ENCODE assay signal across 20 cellular contexts in genomic region chr6:49553353-49553752, GRCh38. TPM values are rescaled to one million over a fixed set of nuclear protein-coding genes. Genes with fewer than 3 reads are reported as not detected.
DNase-seq lines count a peak whose midpoint lies in the region; ATAC-seq and TF ChIP-seq lines count a peak whose summit lies in the region.
"Had no signal": no experiment of that assay in that cellular context is flagged by ENCODE, and none has a peak within 500 bp of the region (broad histone marks: within the 10 kb centered on the region; RNA-seq: fewer than 3 reads in every experiment).

No MANE protein-coding gene starts in this region.

- no peak for ATAC-seq in HG03439 (IDR thresholded peaks at IDR 0.05; ENCODE audit: unreplicated experiment)
- no peak for ATAC-seq in stimulated activated effector memory CD8-positive, alpha-beta T cell treated with anti-CD3 and anti-CD28 coated beads, Interleukin-12 subunit alpha, Interleukin-12 subunit beta, amount 100 ng/mL, for 72 hours
- ATAC-seq: CD8-positive, alpha-beta T cell; right cardiac atrium had no signal

- DNase-seq in MCF 10A (ENCODE audit: unreplicated experiment) (peak; percentile 82), breast epithelium (ENCODE audit: low spot score in 2 of 2) (no peak), amniotic epithelial cell (ENCODE audit: low read depth) (peak; percentile 51), NCI-H187 (lab: John Stamatoyannopoulos, UW) (no peak), NCI-H748 (lab: John Stamatoyannopoulos, UW; ENCODE audit: unreplicated experiment) (no peak)
- no peak for DNase-seq in stimulated activated effector memory CD8-positive, alpha-beta T cell treated with anti-CD3 and anti-CD28 coated beads, Interleukin-12 subunit alpha, Interleukin-12 subunit beta, amount 100 ng/mL, for 72 hours (ENCODE audit: low spot score in 2 of 2)
- DNase-seq: activated CD4-positive, alpha-beta T cell treated with anti-CD3 and anti-CD28 coated beads, Interleukin-2, amount 50 U/mL, for 1 hour; activated T-cell treated with anti-CD3 and anti-CD28 coated beads, Interleukin-2, amount 50 U/mL, for 48 hours; CD8-positive, alpha-beta T cell; NCI-H146; NCI-H774; right cardiac atrium; SHP77 treated with DMSO at 0.1 percent for 48 hours; stimulated activated CD4-positive, alpha-beta T cell treated with anti-CD3 and anti-CD28 coated beads, Interleukin-4, amount 100 ng/mL, for 1 hour; T1000 had no signal

- peak overlapping the region; percentile 77 for H3K27ac Mint-ChIP-seq in MCF 10A (ENCODE audit: low read depth, unreplicated experiment)
- H3K27ac Mint-ChIP-seq in stimulated activated effector memory CD8-positive, alpha-beta T cell treated with anti-CD3 and anti-CD28 coated beads, Interleukin-12 subunit alpha, Interleukin-12 subunit beta, amount 100 ng/mL, for 72 hours: no peak overlapping the region
- H3K27ac Mint-ChIP-seq: CD8-positive, alpha-beta T cell had no signal

- CTCF ChIA-PET in MCF 10A (lab: Yijun Ruan, JAX): interaction anchor here (0.5 to 4.7 kb wide), 7 partner anchors 10 to 69 kb away, joined by 3 to 41 read pairs (median 5); no protein-coding TSS in a partner anchor

- no peaks in the 10 kb centered on the region for H3K27me3 Mint-ChIP-seq in MCF 10A (ENCODE audit: insufficient read depth, unreplicated experiment)

- H3K36me3 ChIP-seq in breast epithelium: no peaks in the 10 kb centered on the region
- peaks cover 13% of the 10 kb centered on the region for H3K36me3 ChIP-seq in iPS-18a (ENCODE audit: control insufficient read depth, low read depth, low read length)

- H3K27ac ChIP-seq in breast epithelium (no peak overlapping the region), iPS-18a (ENCODE audit: low read length) (no peak overlapping the region)
- H3K27ac ChIP-seq: KMS-11 had no signal

- H3K9ac ChIP-seq in iPS-18a (ENCODE audit: low read length): no peak overlapping the region
- H3K9ac ChIP-seq: KMS-11 had no signal

- H3K9me3 Mint-ChIP-seq in MCF 10A (ENCODE audit: unreplicated experiment): no peaks in the 10 kb centered on the region
- H3K9me3 Mint-ChIP-seq in stimulated activated effector memory CD8-positive, alpha-beta T cell treated with anti-CD3 and anti-CD28 coated beads, Interleukin-12 subunit alpha, Interleukin-12 subunit beta, amount 100 ng/mL, for 72 hours: no peaks in the 10 kb centered on the region
- H3K9me3 Mint-ChIP-seq: CD8-positive, alpha-beta T cell; neural crest cell had no signal

- H3K4me3 Mint-ChIP-seq in MCF 10A (ENCODE audit: unreplicated experiment): peak overlapping the region; percentile 90
- no peak overlapping the region for H3K4me3 Mint-ChIP-seq in stimulated activated effector memory CD8-positive, alpha-beta T cell treated with anti-CD3 and anti-CD28 coated beads, Interleukin-12 subunit alpha, Interleukin-12 subunit beta, amount 100 ng/mL, for 72 hours
- H3K4me3 Mint-ChIP-seq: CD8-positive, alpha-beta T cell; neural crest cell had no signal

- peaks cover 36% of the 10 kb centered on the region for H3K4me1 Mint-ChIP-seq in MCF 10A (ENCODE audit: insufficient read depth, unreplicated experiment)
- H3K4me1 Mint-ChIP-seq in stimulated activated effector memory CD8-positive, alpha-beta T cell treated with anti-CD3 and anti-CD28 coated beads, Interleukin-12 subunit alpha, Interleukin-12 subunit beta, amount 100 ng/mL, for 72 hours: peaks cover 19% of the 10 kb centered on the region

- H3K4me3 ChIP-seq in breast epithelium (no peak overlapping the region), iPS-18a (ENCODE audit: low read length) (peak overlapping the region; percentile 85)

- no peak for TF ChIP-seq POLR2A in breast epithelium (IDR thresholded peaks at IDR 0.05)

- no TSS peak for BruUV-seq in MCF 10A (replicated peaks; lab: Mats Ljungman, UMichigan)

- POLR2A ChIA-PET in MCF 10A (lab: Yijun Ruan, JAX): interaction anchor here (0.6 to 5.7 kb wide), 12 partner anchors 10 to 1884 kb away, joined by 3 to 216 read pairs (median 4); no protein-coding TSS in a partner anchor

- TF ChIP-seq CTCF in MCF 10A (IDR thresholded peaks at IDR 0.05; ENCODE audit: unreplicated experiment) (no peak), breast epithelium (IDR thresholded peaks at IDR 0.05) (no peak)

- H3K9me3 ChIP-seq in breast epithelium: no peaks in the 10 kb centered on the region
- no peaks in the 10 kb centered on the region for H3K9me3 ChIP-seq in iPS-18a (ENCODE audit: control insufficient read depth, low read depth, low read length)

- no peaks in the 10 kb centered on the region for H3K27me3 ChIP-seq in breast epithelium
- peaks cover 31% of the 10 kb centered on the region for H3K27me3 ChIP-seq in iPS-18a (ENCODE audit: control insufficient read depth, insufficient read depth, low read length)

- peaks cover 17% of the 10 kb centered on the region for H3K36me3 Mint-ChIP-seq in MCF 10A (ENCODE audit: insufficient read depth, unreplicated experiment)
- no peaks in the 10 kb centered on the region for H3K36me3 Mint-ChIP-seq in stimulated activated effector memory CD8-positive, alpha-beta T cell treated with anti-CD3 and anti-CD28 coated beads, Interleukin-12 subunit alpha, Interleukin-12 subunit beta, amount 100 ng/mL, for 72 hours
- H3K36me3 Mint-ChIP-seq: CD8-positive, alpha-beta T cell had no signal

- H3K4me1 ChIP-seq in breast epithelium (no peaks in the 10 kb centered on the region), iPS-18a (ENCODE audit: control insufficient read depth, low read depth, low read length) (peaks cover 31% of the 10 kb centered on the region)

- intact Hi-C loops in MCF 10A (cut with micrococcal nuclease): no loop called here
- intact Hi-C loops in breast epithelium (cut with DNase I; ENCODE audit: low total_unique reads): no loop called here

RNA-seq across cellular contexts. Expression of gene C6orf141, which starts 2.9 kb away (rescaled TPM):
- total RNA-seq in MCF 10A (2022) (29.9 and 37.0 TPM in 2 replicates), breast epithelium (10 to 100 TPM in 1 of 3 donors, 1 to 10 TPM in 2; 6.1 to 25.9 (median 9.4) TPM)
- total RNA-seq: CD8-positive, alpha-beta T cell had no signal

RNA-seq across cellular contexts. Expression of gene GLYATL3, which starts 53.6 kb away (rescaled TPM):
- total RNA-seq in MCF 10A (2022): not detected in 2 replicates
- not detected for total RNA-seq in breast epithelium
- total RNA-seq: CD8-positive, alpha-beta T cell; neural crest cell; right cardiac atrium; ureter had no signal

Comparison
In these comparisons a context has a peak if more than half of its experiments do, and no peak if none do; other contexts are left out.
1. DNase-seq: peak in MCF 10A (single experiment) and amniotic epithelial cell (single experiment); none in breast epithelium (0 of 2), NCI-H187 (0 of 2), stimulated activated effector memory CD8-positive, alpha-beta T cell treated with anti-CD3 and anti-CD28 coated beads, Interleukin-12 subunit alpha, Interleukin-12 subunit beta, amount 100 ng/mL, for 72 hours (0 of 2) and NCI-H748 (single experiment).